Comparison of ENCODE assay signal across 17 cellular contexts in the genomic region with DNA sequence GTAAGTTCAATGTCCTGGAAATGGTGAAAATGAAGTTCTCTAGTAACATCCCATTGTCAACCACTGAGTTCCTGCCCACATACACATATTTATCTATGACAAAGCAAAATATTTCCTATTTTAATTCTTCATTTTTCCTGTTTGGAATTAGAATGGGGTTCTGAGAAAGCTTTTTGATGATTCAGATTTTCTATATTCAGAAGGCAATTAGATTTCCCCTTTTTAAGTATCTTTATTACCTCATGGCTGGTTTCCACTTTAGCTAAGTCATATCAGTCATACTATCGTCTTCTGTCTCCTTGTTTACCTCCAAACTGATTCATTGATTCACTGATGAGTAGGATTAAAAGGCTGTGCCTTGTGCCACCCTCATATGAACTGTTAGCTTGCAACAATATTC.
DNase-seq lines count a peak whose midpoint lies in the region; ATAC-seq and TF ChIP-seq lines count a peak whose summit lies in the region.
"Had no signal": no experiment of that assay in that cellular context is flagged by ENCODE, and none has a peak within 500 bp of the region (broad histone marks: within the 10 kb centered on the region; RNA-seq: fewer than 3 reads in every experiment).

No MANE protein-coding gene starts in this region.

- H3K27me3 Mint-ChIP-seq in activated naive CD4-positive, alpha-beta T cell treated with anti-CD3 and anti-CD28 coated beads, Interleukin-2, amount 50 U/mL, for 24 hours = no peaks in the 10 kb centered on the region
- no peaks in the 10 kb centered on the region for H3K27me3 Mint-ChIP-seq in central memory CD8-positive, alpha-beta T cell
- H3K27me3 Mint-ChIP-seq in stimulated activated naive B cell treated with anti-CD40 and anti-IgM and Interleukin-4, amounts not matched to agents 10 μg/mL and 1 μg/mL and 100 μg/mL, for 72 hours = no peaks in the 10 kb centered on the region
- H3K27me3 Mint-ChIP-seq: activated naive CD4-positive, alpha-beta T cell treated with anti-CD3 and anti-CD28 coated beads, Interleukin-2, amount 10 ng/mL, durations not matched to agents 7 days and 5 days; T-helper 17 cell had no signal

- peaks cover 72% of the 10 kb centered on the region for H3K79me2 ChIP-seq in OCI-LY3 (ENCODE audit: low read length)

- H3K27ac ChIP-seq in OCI-LY3 (ENCODE audit: low read length) = no peak overlapping the region
- H3K27ac ChIP-seq: pancreas had no signal

- H2AFZ ChIP-seq in OCI-LY3 (ENCODE audit: low read depth, low read length) = no peak overlapping the region

- no peak for DNase-seq in activated naive CD4-positive, alpha-beta T cell treated with Interleukin-2 at 50 U/mL for 16 hours
- no peak for DNase-seq in central memory CD8-positive, alpha-beta T cell (ENCODE audit: low spot score in 2 of 2)
- DNase-seq in stimulated activated naive B cell treated with anti-CD40 and anti-IgM and Interleukin-4, amounts not matched to agents 10 μg/mL and 1 μg/mL and 100 μg/mL, for 72 hours = no peak
- DNase-seq in ACHN = no peak
- no peak for DNase-seq in globus pallidus (ENCODE audit: low spot score)
- DNase-seq: activated CD4-positive, alpha-beta T cell treated with anti-CD3 and anti-CD28 coated beads, Interleukin-2, amount 50 U/mL, for 4 hours; activated naive CD4-positive, alpha-beta T cell treated with anti-CD3 and anti-CD28 coated beads, Interleukin-2, amount 10 ng/mL, durations not matched to agents 7 days and 5 days; DMS53; kidney glomerular epithelial cell; NCI-H1694 treated with DMSO at 0.1 percent for 48 hours; NCI-H526; pancreas; substantia nigra; T-helper 17 cell had no signal

- H3K9me3 Mint-ChIP-seq in activated naive CD4-positive, alpha-beta T cell treated with anti-CD3 and anti-CD28 coated beads, Interleukin-2, amount 50 U/mL, for 24 hours = no peaks in the 10 kb centered on the region
- no peaks in the 10 kb centered on the region for H3K9me3 Mint-ChIP-seq in central memory CD8-positive, alpha-beta T cell
- H3K9me3 Mint-ChIP-seq in stimulated activated naive B cell treated with anti-CD40 and anti-IgM and Interleukin-4, amounts not matched to agents 10 μg/mL and 1 μg/mL and 100 μg/mL, for 72 hours = peaks cover 0 to 2% of the 10 kb centered on the region in 2 donors
- H3K9me3 Mint-ChIP-seq: activated naive CD4-positive, alpha-beta T cell treated with anti-CD3 and anti-CD28 coated beads, Interleukin-2, amount 10 ng/mL, durations not matched to agents 7 days and 5 days had no signal

- TF ChIP-seq CTCF in OCI-LY3 (IDR thresholded peaks at IDR 0.05; ENCODE audit: low read depth, low read length) = no peak

- peak overlapping the region; percentile 21; the same call in 1 of the 2 replicates for H3K4me2 ChIP-seq in OCI-LY3 (ENCODE audit: low read length)

- peak overlapping the region; percentile 87 for H3K27ac Mint-ChIP-seq in activated naive CD4-positive, alpha-beta T cell treated with anti-CD3 and anti-CD28 coated beads, Interleukin-2, amount 50 U/mL, for 24 hours
- peak overlapping the region; percentile 7 for H3K27ac Mint-ChIP-seq in central memory CD8-positive, alpha-beta T cell (ENCODE audit: low read depth)
- H3K27ac Mint-ChIP-seq in stimulated activated naive B cell treated with anti-CD40 and anti-IgM and Interleukin-4, amounts not matched to agents 10 μg/mL and 1 μg/mL and 100 μg/mL, for 72 hours = no peak overlapping the region
- H3K27ac Mint-ChIP-seq: activated naive CD4-positive, alpha-beta T cell treated with anti-CD3 and anti-CD28 coated beads, Interleukin-2, amount 10 ng/mL, durations not matched to agents 7 days and 5 days; T-helper 17 cell had no signal

- no peak overlapping the region for H3K9ac ChIP-seq in OCI-LY3 (ENCODE audit: low read length)

- peaks cover 32% of the 10 kb centered on the region for H3K36me3 ChIP-seq in OCI-LY3 (replicated peaks; ENCODE audit: low read depth, low read length)
- H3K36me3 ChIP-seq: pancreas had no signal

- H3K4me3 ChIP-seq in OCI-LY3 (ENCODE audit: low read length) = no peak overlapping the region
- H3K4me3 ChIP-seq: pancreas had no signal

- H3K9me3 ChIP-seq in OCI-LY3 (ENCODE audit: insufficient read depth, low read length) = no peaks in the 10 kb centered on the region
- H3K9me3 ChIP-seq: pancreas had no signal

- peaks cover 41% of the 10 kb centered on the region for H4K20me1 ChIP-seq in OCI-LY3 (ENCODE audit: insufficient read depth, low read length)

- no peak overlapping the region for H3K4me3 Mint-ChIP-seq in activated naive CD4-positive, alpha-beta T cell treated with anti-CD3 and anti-CD28 coated beads, Interleukin-2, amount 50 U/mL, for 24 hours
- H3K4me3 Mint-ChIP-seq in central memory CD8-positive, alpha-beta T cell = no peak overlapping the region
- no peak overlapping the region for H3K4me3 Mint-ChIP-seq in stimulated activated naive B cell treated with anti-CD40 and anti-IgM and Interleukin-4, amounts not matched to agents 10 μg/mL and 1 μg/mL and 100 μg/mL, for 72 hours
- H3K4me3 Mint-ChIP-seq: activated naive CD4-positive, alpha-beta T cell treated with anti-CD3 and anti-CD28 coated beads, Interleukin-2, amount 10 ng/mL, durations not matched to agents 7 days and 5 days; T-helper 17 cell had no signal

- in situ Hi-C loops in ACHN (cut with HindIII; ENCODE audit: low pct_ligation_motif_present, low pct_unique_long_range_greater_than_20kb, low sequenced_read_pairs) = no loop called here

- no peak for ATAC-seq in central memory CD8-positive, alpha-beta T cell (replicated peaks; ENCODE audit: extremely low read depth, poor library complexity, severe bottlenecking)
- ATAC-seq in stimulated activated naive B cell treated with anti-CD40 and anti-IgM and Interleukin-4, amounts not matched to agents 10 μg/mL and 1 μg/mL and 100 μg/mL, for 72 hours (replicated peaks) = peak; percentile 55 to 68
- ATAC-seq in HG02870 (IDR thresholded peaks at IDR 0.05; ENCODE audit: unreplicated experiment) = no peak
- ATAC-seq: pancreas, T-helper 17 cell had no signal

- H3K36me3 Mint-ChIP-seq in activated naive CD4-positive, alpha-beta T cell treated with anti-CD3 and anti-CD28 coated beads, Interleukin-2, amount 50 U/mL, for 24 hours = peaks cover 9% of the 10 kb centered on the region
- peaks cover 14% of the 10 kb centered on the region for H3K36me3 Mint-ChIP-seq in central memory CD8-positive, alpha-beta T cell (ENCODE audit: insufficient read depth)
- H3K36me3 Mint-ChIP-seq in stimulated activated naive B cell treated with anti-CD40 and anti-IgM and Interleukin-4, amounts not matched to agents 10 μg/mL and 1 μg/mL and 100 μg/mL, for 72 hours = peaks cover 12 to 25% of the 10 kb centered on the region in 2 donors

- H3K4me1 ChIP-seq in OCI-LY3 (ENCODE audit: low read length) = peaks cover 8% of the 10 kb centered on the region
- H3K4me1 ChIP-seq: pancreas had no signal

- no peaks in the 10 kb centered on the region for H3K27me3 ChIP-seq in OCI-LY3 (ENCODE audit: low read depth, low read length)
- H3K27me3 ChIP-seq: pancreas had no signal

- peaks cover 40% of the 10 kb centered on the region for H3K4me1 Mint-ChIP-seq in activated naive CD4-positive, alpha-beta T cell treated with anti-CD3 and anti-CD28 coated beads, Interleukin-2, amount 50 U/mL, for 24 hours
- H3K4me1 Mint-ChIP-seq in central memory CD8-positive, alpha-beta T cell = peaks cover 17% of the 10 kb centered on the region
- H3K4me1 Mint-ChIP-seq in stimulated activated naive B cell treated with anti-CD40 and anti-IgM and Interleukin-4, amounts not matched to agents 10 μg/mL and 1 μg/mL and 100 μg/mL, for 72 hours = peaks cover 6 to 18% of the 10 kb centered on the region in 2 donors
- H3K4me1 Mint-ChIP-seq: activated naive CD4-positive, alpha-beta T cell treated with anti-CD3 and anti-CD28 coated beads, Interleukin-2, amount 10 ng/mL, durations not matched to agents 7 days and 5 days had no signal

Comparison
In these comparisons a context has a peak if more than half of its experiments do, and no peak if none do; other contexts are left out.
1. ATAC-seq: peak in stimulated activated naive B cell treated with anti-CD40 and anti-IgM and Interleukin-4, amounts not matched to agents 10 μg/mL and 1 μg/mL and 100 μg/mL, for 72 hours (2 of 2); none in central memory CD8-positive, alpha-beta T cell (single experiment) and HG02870 (single experiment).